28 cellular contexts compared by ENCODE assay signal in genomic region chr18:67486534-67486933, GRCh38.
"Had no signal": no experiment of that assay in that cellular context is flagged by ENCODE, and none has a peak within 500 bp of the region (broad histone marks: within the 10 kb centered on the region; RNA-seq: fewer than 3 reads in every experiment).

No MANE protein-coding gene starts in this region.

- H3K36me3 Mint-ChIP-seq: natural killer cell treated with Interleukin-12 subunit alpha and Interleukin-12 subunit beta and Interleukin-15 and Interleukin-18, amount 100 ng/mL, for 72 hours; stimulated activated effector memory CD8-positive, alpha-beta T cell treated with anti-CD3 and anti-CD28 coated beads, Interleukin-12 subunit alpha, Interleukin-12 subunit beta, amount 100 ng/mL, for 72 hours; stimulated activated naive B cell treated with anti-CD40 and anti-IgM and Interleukin-4, amounts not matched to agents 10 μg/mL and 1 μg/mL and 100 μg/mL, for 72 hours had no signal

- H3K9me3 Mint-ChIP-seq: nephron progenitor cell; neural crest cell; stimulated activated effector memory CD8-positive, alpha-beta T cell treated with anti-CD3 and anti-CD28 coated beads, Interleukin-12 subunit alpha, Interleukin-12 subunit beta, amount 100 ng/mL, for 72 hours; stimulated activated naive B cell treated with anti-CD40 and anti-IgM and Interleukin-4, amounts not matched to agents 10 μg/mL and 1 μg/mL and 100 μg/mL, for 72 hours; stimulated activated naive CD8-positive, alpha-beta T cell treated with anti-CD3 and anti-CD28 coated beads, Interleukin-15, Interleukin-2, amounts not matched to agents 100 ng/mL and 50 ng/mL, for 24 hours had no signal

- H3K9ac ChIP-seq: parathyroid adenoma had no signal

- H2AFZ ChIP-seq: parathyroid adenoma had no signal

- H3K9me3 ChIP-seq: ovary, psoas muscle, right lobe of liver, sigmoid colon, stomach, thoracic aorta, thyroid gland, tibial nerve, upper lobe of left lung, vagina had no signal

- H3K4me1 ChIP-seq: parathyroid adenoma, psoas muscle, right lobe of liver, sigmoid colon, stomach, tibial nerve, upper lobe of left lung, vagina had no signal

- DNase-seq: nephron progenitor cell; occipital lobe; ovary; posterior cingulate gyrus; psoas muscle; right cardiac atrium; right lobe of liver; sigmoid colon; small intestine; stimulated activated CD4-positive, alpha-beta T cell treated with anti-CD3 and anti-CD28 coated beads, Interleukin-15, amount 100 ng/mL, for 24 hours; stimulated activated CD4-positive, alpha-beta T cell treated with anti-CD3 and anti-CD28 coated beads, Interleukin-2, amount 100 ng/mL, for 24 hours; stimulated activated CD4-positive, alpha-beta T cell treated with anti-CD3 and anti-CD28 coated beads, Interleukin-2, amount 100 ng/mL, for 48 hours; stimulated activated CD4-positive, alpha-beta T cell treated with anti-CD3 and anti-CD28 coated beads, Interleukin-4, amount 100 ng/mL, for 24 hours; stimulated activated naive B cell treated with anti-CD40 and anti-IgM and Interleukin-4, amounts not matched to agents 10 μg/mL and 1 μg/mL and 100 μg/mL, for 72 hours; stimulated activated naive CD4-positive, alpha-beta T cell treated with Interleukin-2 at 50 U/mL for 16 hours; stomach; thyroid gland; trophoblast cell; upper lobe of left lung had no signal

- H3K79me2 ChIP-seq: parathyroid adenoma had no signal

- H3K27me3 Mint-ChIP-seq: natural killer cell treated with Interleukin-12 subunit alpha and Interleukin-12 subunit beta and Interleukin-15 and Interleukin-18, amount 100 ng/mL, for 72 hours; progenitor cell of endocrine pancreas; stimulated activated naive CD8-positive, alpha-beta T cell treated with anti-CD3 and anti-CD28 coated beads, Interleukin-15, Interleukin-2, amounts not matched to agents 100 ng/mL and 50 ng/mL, for 24 hours had no signal

- H3K27ac ChIP-seq: ovary, parathyroid adenoma, psoas muscle, right lobe of liver, sigmoid colon, stomach, thoracic aorta, thyroid gland, tibial nerve, upper lobe of left lung, vagina had no signal

- ATAC-seq: natural killer cell treated with Interleukin-12 subunit alpha and Interleukin-12 subunit beta and Interleukin-15 and Interleukin-18, amount 100 ng/mL, for 72 hours; psoas muscle; right cardiac atrium; right lobe of liver; stimulated activated effector memory CD8-positive, alpha-beta T cell treated with anti-CD3 and anti-CD28 coated beads, Interleukin-12 subunit alpha, Interleukin-12 subunit beta, amount 100 ng/mL, for 72 hours; stimulated activated naive B cell treated with anti-CD40 and anti-IgM and Interleukin-4, amounts not matched to agents 10 μg/mL and 1 μg/mL and 100 μg/mL, for 72 hours had no signal

- H3K4me3 ChIP-seq: ovary, psoas muscle, right lobe of liver, sigmoid colon, stomach, thoracic aorta, thyroid gland, tibial nerve, upper lobe of left lung, vagina had no signal

- H3K4me1 Mint-ChIP-seq: nephron progenitor cell; stimulated activated effector memory CD8-positive, alpha-beta T cell treated with anti-CD3 and anti-CD28 coated beads, Interleukin-12 subunit alpha, Interleukin-12 subunit beta, amount 100 ng/mL, for 72 hours; stimulated activated naive B cell treated with anti-CD40 and anti-IgM and Interleukin-4, amounts not matched to agents 10 μg/mL and 1 μg/mL and 100 μg/mL, for 72 hours had no signal

- H3K36me3 ChIP-seq: ovary, right lobe of liver, sigmoid colon, stomach, thoracic aorta, thyroid gland, tibial nerve, upper lobe of left lung, vagina had no signal

- H3K4me3 Mint-ChIP-seq: natural killer cell treated with Interleukin-12 subunit alpha and Interleukin-12 subunit beta and Interleukin-15 and Interleukin-18, amount 100 ng/mL, for 72 hours; nephron progenitor cell; neural crest cell; stimulated activated effector memory CD8-positive, alpha-beta T cell treated with anti-CD3 and anti-CD28 coated beads, Interleukin-12 subunit alpha, Interleukin-12 subunit beta, amount 100 ng/mL, for 72 hours; stimulated activated naive B cell treated with anti-CD40 and anti-IgM and Interleukin-4, amounts not matched to agents 10 μg/mL and 1 μg/mL and 100 μg/mL, for 72 hours; stimulated activated naive CD8-positive, alpha-beta T cell treated with anti-CD3 and anti-CD28 coated beads, Interleukin-15, Interleukin-2, amounts not matched to agents 100 ng/mL and 50 ng/mL, for 24 hours had no signal

- H3K27me3 ChIP-seq: ovary, right lobe of liver, sigmoid colon, stomach, thyroid gland, tibial nerve, upper lobe of left lung, vagina had no signal

- H3K27ac Mint-ChIP-seq: natural killer cell treated with Interleukin-12 subunit alpha and Interleukin-12 subunit beta and Interleukin-15 and Interleukin-18, amount 100 ng/mL, for 72 hours; nephron progenitor cell; progenitor cell of endocrine pancreas; stimulated activated effector memory CD8-positive, alpha-beta T cell treated with anti-CD3 and anti-CD28 coated beads, Interleukin-12 subunit alpha, Interleukin-12 subunit beta, amount 100 ng/mL, for 72 hours; stimulated activated naive B cell treated with anti-CD40 and anti-IgM and Interleukin-4, amounts not matched to agents 10 μg/mL and 1 μg/mL and 100 μg/mL, for 72 hours; stimulated activated naive CD8-positive, alpha-beta T cell treated with anti-CD3 and anti-CD28 coated beads, Interleukin-15, Interleukin-2, amounts not matched to agents 100 ng/mL and 50 ng/mL, for 24 hours had no signal
